Comparison of ENCODE assay signal across 8 cellular contexts in the genomic region with DNA sequence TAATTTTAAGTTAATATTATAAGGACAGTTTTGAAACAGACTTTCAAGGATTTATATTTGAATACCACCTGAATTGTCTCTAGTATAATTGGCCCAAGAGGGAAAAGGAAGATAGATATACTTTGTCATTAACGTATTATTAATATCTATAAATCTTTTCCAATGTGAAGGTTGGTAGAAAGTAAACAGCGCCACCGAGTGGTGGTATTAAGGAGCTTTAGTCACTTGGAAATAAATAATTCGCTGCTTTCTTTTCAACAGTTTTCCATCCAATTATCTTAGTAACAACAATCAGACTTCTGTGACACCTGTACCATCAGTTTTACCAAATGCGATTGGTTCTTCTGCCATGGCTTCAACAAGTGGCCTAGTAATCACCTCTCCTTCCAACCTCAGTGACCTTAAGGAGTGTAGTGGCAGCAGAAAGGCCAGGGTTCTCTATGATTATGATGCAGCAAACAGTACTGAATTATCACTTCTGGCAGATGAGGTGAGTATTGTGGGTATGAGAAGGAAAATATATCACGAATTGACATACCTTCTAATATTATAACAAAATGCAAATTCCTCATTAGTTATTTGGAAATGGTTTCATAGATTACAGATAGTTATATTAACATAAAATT. TPM values are rescaled to one million over a fixed set of nuclear protein-coding genes. Genes with fewer than 3 reads are reported as not detected.
DNase-seq lines count a peak whose midpoint lies in the region; ATAC-seq and TF ChIP-seq lines count a peak whose summit lies in the region.

No MANE protein-coding gene starts in this region.

- H3K27ac ChIP-seq in heart right ventricle (no peak overlapping the region), transverse colon (no peak overlapping the region)

- H3K9me3 ChIP-seq in heart right ventricle (no peaks in the 10 kb centered on the region), transverse colon (no peaks in the 10 kb centered on the region)

- H3K27me3 ChIP-seq in heart right ventricle (no peaks in the 10 kb centered on the region), transverse colon (no peaks in the 10 kb centered on the region)

- in situ Hi-C loops in astrocyte of the cerebellum (cut with HindIII; ENCODE audit: low sequenced_read_pairs) (no loop called here), transverse colon (cut with MboI; ENCODE audit: low pct_ligation_motif_present in 1 of 4, low pct_unique_long_range_greater_than_20kb in 1 of 4, low sequenced_read_pairs in 3 of 4) (no loop called here)

- TF ChIP-seq POLR2A in transverse colon (IDR thresholded peaks at IDR 0.05), result no peak

- peaks cover 0 to 18% (median 14%) of the 10 kb centered on the region in 9 donors for H3K4me1 ChIP-seq in heart right ventricle
- H3K4me1 ChIP-seq in transverse colon, result peaks cover 0 to 10% (median 0%) of the 10 kb centered on the region in 4 donors

- TF ChIP-seq CTCF in heart right ventricle (IDR thresholded peaks at IDR 0.05) (peak; percentile 16 to 81 (median 68)), astrocyte of the cerebellum (IDR thresholded peaks at IDR 0.05; ENCODE audit: low read depth, low read length, missing control alignments) (peak; percentile 43), transverse colon (IDR thresholded peaks at IDR 0.05) (peak; percentile 47 to 58 (median 53))

- DNase-seq in heart right ventricle, result peak in 1 of 2 donors; percentile 29
- no peak for DNase-seq in left ventricle myocardium superior
- peak; percentile 21 for DNase-seq in NCI-H510A (lab: John Stamatoyannopoulos, UW)
- DNase-seq in astrocyte of the cerebellum (ENCODE audit: low read depth), result peak; percentile 26
- DNase-seq in kidney tubule cell (ENCODE audit: low spot score), result peak; percentile 24
- DNase-seq in transverse colon, result peak; percentile 20

- H3K4me3 ChIP-seq in heart right ventricle, result no peak overlapping the region
- no peak overlapping the region for H3K4me3 ChIP-seq in astrocyte of the cerebellum (ENCODE audit: low read depth, low read length)
- no peak overlapping the region for H3K4me3 ChIP-seq in transverse colon

- intact Hi-C loops in heart right ventricle (cut with DNase I), result loop anchor here in 4 of 10 donors (1.0 to 10.0 kb wide), 4 partner anchors 38 to 240 kb away; a partner anchor contains a TSS
- intact Hi-C loops in left ventricle myocardium superior (cut with micrococcal nuclease), result loop anchor here (10.0 kb wide), 1 partner anchor 237 kb away; no protein-coding TSS in a partner anchor
- intact Hi-C loops in transverse colon (cut with DNase I; ENCODE audit: low total_unique reads), result no loop called here

- TF ChIP-seq EP300 in transverse colon (IDR thresholded peaks at IDR 0.05; ENCODE audit: low read depth), result no peak

- 41 to 47% methylated on average over 6 of the region's 6 CpGs for WGBS in heart right ventricle, 2 donors
- WGBS in transverse colon (ENCODE audit: low coverage in 1 of 2), 2 donors, result 61 to 69% methylated on average over 6 of the region's 6 CpGs

- ATAC-seq in heart right ventricle (no peak), left ventricle myocardium superior (no peak), GM21390 (IDR thresholded peaks at IDR 0.05; ENCODE audit: unreplicated experiment) (no peak), HG03457 (IDR thresholded peaks at IDR 0.05; ENCODE audit: unreplicated experiment) (no peak)

- peaks cover 0 to 100% (median 38%) of the 10 kb centered on the region in 9 donors for H3K36me3 ChIP-seq in heart right ventricle
- H3K36me3 ChIP-seq in transverse colon, result peaks cover 0 to 44% (median 21%) of the 10 kb centered on the region in 4 donors

RNA-seq across cellular contexts. Expression of a gene that starts 37.7 kb away (rescaled TPM):
- total RNA-seq in heart right ventricle, result 100 to 1,000 TPM; 101 to 160 (median 126) TPM
- polyA plus RNA-seq in heart right ventricle, result 10 to 100 TPM; 20.4 to 53.7 TPM
- 122 TPM for total RNA-seq in left ventricle myocardium superior
- total RNA-seq in transverse colon, result 10 to 100 TPM; 52.5 to 75.1 (median 63.4) TPM
